In the genomic region with DNA sequence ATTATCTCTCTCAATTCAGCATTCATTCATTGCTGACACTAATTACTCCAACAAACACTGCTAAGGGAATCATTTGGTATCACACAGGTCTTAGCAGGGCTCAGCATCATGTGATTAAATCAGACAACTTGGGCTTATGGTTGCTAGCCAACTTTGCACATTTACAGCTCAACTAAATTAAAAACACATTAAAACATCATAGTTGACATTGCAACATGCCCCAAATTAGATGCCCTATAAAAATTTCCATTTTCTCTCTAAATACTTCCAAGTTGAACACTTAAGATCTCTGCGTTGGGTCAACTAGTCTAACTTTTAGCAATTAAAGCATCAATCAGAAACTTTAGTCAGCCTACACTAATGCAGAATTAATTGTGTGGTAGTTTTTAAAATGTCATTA, we compare ENCODE assay signal across 2 cellular contexts.
TF ChIP-seq lines count a peak whose summit lies in the region.

No MANE protein-coding gene starts in this region.

TF ChIP-seq in GM23338, 12 proteins besides CTCF, POLR2A, EP300 and RAD21:
- TF ChIP-seq POLR2AphosphoS5 (IDR thresholded peaks at IDR 0.05; ENCODE audit: low read depth) (no peak), ZNF114 (CRISPR knock-in tag; IDR thresholded peaks at IDR 0.05) (no peak), CREB1 (CRISPR knock-in tag; IDR thresholded peaks at IDR 0.05; ENCODE audit: low read depth) (no peak)
- TF ChIP-seq, protein P1, sequence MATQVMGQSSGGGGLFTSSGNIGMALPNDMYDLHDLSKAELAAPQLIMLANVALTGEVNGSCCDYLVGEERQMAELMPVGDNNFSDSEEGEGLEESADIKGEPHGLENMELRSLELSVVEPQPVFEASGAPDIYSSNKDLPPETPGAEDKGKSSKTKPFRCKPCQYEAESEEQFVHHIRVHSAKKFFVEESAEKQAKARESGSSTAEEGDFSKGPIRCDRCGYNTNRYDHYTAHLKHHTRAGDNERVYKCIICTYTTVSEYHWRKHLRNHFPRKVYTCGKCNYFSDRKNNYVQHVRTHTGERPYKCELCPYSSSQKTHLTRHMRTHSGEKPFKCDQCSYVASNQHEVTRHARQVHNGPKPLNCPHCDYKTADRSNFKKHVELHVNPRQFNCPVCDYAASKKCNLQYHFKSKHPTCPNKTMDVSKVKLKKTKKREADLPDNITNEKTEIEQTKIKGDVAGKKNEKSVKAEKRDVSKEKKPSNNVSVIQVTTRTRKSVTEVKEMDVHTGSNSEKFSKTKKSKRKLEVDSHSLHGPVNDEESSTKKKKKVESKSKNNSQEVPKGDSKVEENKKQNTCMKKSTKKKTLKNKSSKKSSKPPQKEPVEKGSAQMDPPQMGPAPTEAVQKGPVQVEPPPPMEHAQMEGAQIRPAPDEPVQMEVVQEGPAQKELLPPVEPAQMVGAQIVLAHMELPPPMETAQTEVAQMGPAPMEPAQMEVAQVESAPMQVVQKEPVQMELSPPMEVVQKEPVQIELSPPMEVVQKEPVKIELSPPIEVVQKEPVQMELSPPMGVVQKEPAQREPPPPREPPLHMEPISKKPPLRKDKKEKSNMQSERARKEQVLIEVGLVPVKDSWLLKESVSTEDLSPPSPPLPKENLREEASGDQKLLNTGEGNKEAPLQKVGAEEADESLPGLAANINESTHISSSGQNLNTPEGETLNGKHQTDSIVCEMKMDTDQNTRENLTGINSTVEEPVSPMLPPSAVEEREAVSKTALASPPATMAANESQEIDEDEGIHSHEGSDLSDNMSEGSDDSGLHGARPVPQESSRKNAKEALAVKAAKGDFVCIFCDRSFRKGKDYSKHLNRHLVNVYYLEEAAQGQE (IDR thresholded peaks at IDR 0.05; ENCODE audit: unreplicated experiment) = no peak

TF ChIP-seq in K562, 482 proteins besides CTCF, POLR2A, EP300 and RAD21:
- no peak for TF ChIP-seq ETV6 (IDR thresholded peaks at IDR 0.05; ENCODE audit: borderline replicate concordance in 1 of 2, low read depth in 2 of 2, low read length in 1 of 2)
- TF ChIP-seq ETV6 (CRISPR knock-in tag; IDR thresholded peaks at IDR 0.05; ENCODE audit: borderline replicate concordance) = no peak
- no peak for TF ChIP-seq KLF10 (CRISPR knock-in tag; IDR thresholded peaks at IDR 0.05)
- TF ChIP-seq CBX1 (IDR thresholded peaks at IDR 0.05; ENCODE audit: low read depth) = no peak
- TF ChIP-seq, protein P2, sequence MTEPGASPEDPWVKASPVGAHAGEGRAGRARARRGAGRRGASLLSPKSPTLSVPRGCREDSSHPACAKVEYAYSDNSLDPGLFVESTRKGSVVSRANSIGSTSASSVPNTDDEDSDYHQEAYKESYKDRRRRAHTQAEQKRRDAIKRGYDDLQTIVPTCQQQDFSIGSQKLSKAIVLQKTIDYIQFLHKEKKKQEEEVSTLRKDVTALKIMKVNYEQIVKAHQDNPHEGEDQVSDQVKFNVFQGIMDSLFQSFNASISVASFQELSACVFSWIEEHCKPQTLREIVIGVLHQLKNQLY (CRISPR knock-in tag; conservative IDR thresholded peaks at IDR 0.05) = no peak
- no peak for TF ChIP-seq TCF7 (IDR thresholded peaks at IDR 0.05; ENCODE audit: borderline replicate concordance)
- no peak for TF ChIP-seq HMGN3 (IDR thresholded peaks at IDR 0.05; ENCODE audit: borderline replicate concordance, extremely low read depth, insufficient read length, low read depth, low read length)
TF ChIP-seq in K562: peak in this region for 0.
